1 cellular context compared by ENCODE assay signal in the genomic region with DNA sequence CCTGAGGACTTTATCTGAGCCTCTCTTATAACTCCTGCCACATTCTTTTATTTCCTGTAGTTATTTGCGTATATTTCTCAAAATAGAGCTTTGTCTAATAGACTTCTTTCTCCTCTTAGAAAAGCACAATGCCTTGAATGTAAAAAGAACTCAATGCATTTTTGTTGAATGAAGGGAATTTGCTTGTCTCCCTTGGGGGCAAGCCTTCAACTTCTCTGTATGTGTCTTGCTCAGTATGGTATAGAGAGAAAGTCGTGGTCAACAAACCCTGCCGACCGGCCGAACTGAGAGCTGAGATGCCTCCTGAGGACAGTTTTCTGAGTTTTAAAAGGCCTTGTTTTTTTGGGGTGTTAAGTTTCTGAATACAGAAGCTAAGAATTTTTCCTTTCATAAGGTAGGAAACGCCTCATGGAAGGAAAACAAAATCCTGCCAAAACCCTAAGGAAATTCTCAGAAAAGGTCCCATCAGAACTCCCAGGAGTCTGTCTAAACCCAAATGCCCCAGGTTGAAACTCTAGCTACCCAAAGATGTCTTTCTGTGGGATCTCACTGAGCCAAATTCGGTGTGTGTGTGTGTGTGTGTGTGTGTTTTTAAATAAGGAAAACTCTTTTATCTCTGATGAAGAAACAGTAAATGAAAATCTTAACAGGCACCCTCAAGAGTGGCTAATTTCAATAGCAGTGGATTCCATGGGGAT.
TF ChIP-seq lines count a peak whose summit lies in the region.

No MANE protein-coding gene starts in this region.

TF ChIP-seq in endothelial cell of umbilical vein, 7 proteins besides CTCF, POLR2A, EP300 and RAD21 (continued from another document):
- TF ChIP-seq GATA2 (IDR thresholded peaks at IDR 0.05; ENCODE audit: insufficient read depth, insufficient read length, low read depth, low read length) (no peak), FOS (IDR thresholded peaks at IDR 0.05; ENCODE audit: borderline replicate concordance, insufficient read depth, low read length) (no peak), MYC (IDR thresholded peaks at IDR 0.05; ENCODE audit: low read depth, low read length) (no peak), JUN (IDR thresholded peaks at IDR 0.05; ENCODE audit: borderline replicate concordance, insufficient read depth, insufficient read length, low read depth) (no peak)
